33 cellular contexts compared by ENCODE assay signal in the genomic region with DNA sequence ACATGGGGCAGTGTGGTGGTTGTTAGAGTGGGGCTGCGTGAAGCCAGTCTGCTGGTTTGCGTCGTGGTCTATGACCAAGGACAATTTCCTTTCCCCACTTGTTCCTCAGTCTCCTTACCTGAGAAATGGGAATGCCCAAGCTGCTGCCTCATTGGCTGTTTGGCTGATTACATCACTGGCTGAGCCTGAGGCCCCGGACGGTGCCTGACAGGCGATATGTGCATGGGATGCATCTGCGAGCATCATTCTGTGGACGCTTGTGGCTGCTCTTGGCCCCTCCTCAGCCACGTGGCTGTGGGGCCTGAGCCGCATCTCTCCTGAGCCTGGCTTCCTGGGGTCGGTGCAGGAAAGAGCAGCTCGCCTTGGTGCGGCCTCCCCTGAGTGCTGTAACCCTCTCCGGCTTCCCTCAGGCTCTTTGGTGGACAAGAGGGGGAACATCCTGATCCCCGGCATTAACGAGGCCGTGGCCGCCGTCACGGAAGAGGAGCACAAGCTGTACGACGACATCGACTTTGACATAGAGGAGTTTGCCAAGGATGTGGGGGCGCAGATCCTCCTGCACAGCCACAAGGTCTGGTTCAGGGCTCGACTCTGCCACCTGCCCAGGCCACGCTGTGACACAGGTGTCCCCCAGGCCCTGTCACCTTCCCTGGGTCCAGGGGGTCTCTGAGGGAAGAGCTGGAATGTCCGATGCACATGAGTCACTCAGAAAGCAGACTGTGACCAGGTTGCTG. TPM values are rescaled to one million over a fixed set of nuclear protein-coding genes. Genes with fewer than 3 reads are reported as not detected.
DNase-seq lines count a peak whose midpoint lies in the region; ATAC-seq and TF ChIP-seq lines count a peak whose summit lies in the region.
"Had no signal": no experiment of that assay in that cellular context is flagged by ENCODE, and none has a peak within 500 bp of the region (broad histone marks: within the 10 kb centered on the region; RNA-seq: fewer than 3 reads in every experiment).

No MANE protein-coding gene starts in this region.

- H2AFZ ChIP-seq in neural progenitor cell (replicated peaks) (no peak overlapping the region), MM.1S (ENCODE audit: low read length) (no peak overlapping the region)

- ATAC-seq in activated CD8-positive, alpha-beta memory T cell treated with anti-CD3 and anti-CD28 coated beads, Interleukin-2, amount 10 ng/mL, durations not matched to agents 7 days and 5 days: no peak
- ATAC-seq: activated CD4-positive, CD25-positive, alpha-beta regulatory T cell treated with anti-CD3 and anti-CD28 coated beads, Interleukin-2, amount 50 U/mL, for 24 hours; activated naive CD8-positive, alpha-beta T cell treated with anti-CD3 and anti-CD28 coated beads, Interleukin-2, amount 50 U/mL, for 24 hours; left ventricle myocardium superior; naive thymus-derived CD8-positive, alpha-beta T cell; PC-3; SK-N-SH treated with all-trans-retinoic acid at 6 μM for 48 hours; stimulated activated memory B cell treated with anti-CD40 and anti-IgM and Interleukin-4, amounts not matched to agents 10 μg/mL and 1 μg/mL and 100 μg/mL, for 72 hours; T-helper 17 cell had no signal

- H3K27ac Mint-ChIP-seq in activated CD8-positive, alpha-beta memory T cell treated with anti-CD3 and anti-CD28 coated beads, Interleukin-2, amount 10 ng/mL, durations not matched to agents 7 days and 5 days: no peak overlapping the region
- H3K27ac Mint-ChIP-seq in neural progenitor cell: peak overlapping the region; percentile 13
- no peak overlapping the region for H3K27ac Mint-ChIP-seq in type B pancreatic cell
- H3K27ac Mint-ChIP-seq: activated naive CD8-positive, alpha-beta T cell treated with anti-CD3 and anti-CD28 coated beads, Interleukin-2, amount 50 U/mL, for 24 hours; CD4-positive, CD25-positive, alpha-beta regulatory T cell; stimulated activated memory B cell treated with anti-CD40 and anti-IgM and Interleukin-4, amounts not matched to agents 10 μg/mL and 1 μg/mL and 100 μg/mL, for 72 hours; T-helper 17 cell had no signal

- H3K27ac ChIP-seq in coronary artery (no peak overlapping the region), neural progenitor cell (no peak overlapping the region), MM.1S (ENCODE audit: low read length) (no peak overlapping the region)
- H3K27ac ChIP-seq: epithelial cell of prostate, testis, uterus had no signal

- no peaks in the 10 kb centered on the region for H3K36me3 ChIP-seq in neural progenitor cell
- H3K36me3 ChIP-seq in MM.1S (replicated peaks; ENCODE audit: insufficient read depth, low read length): peaks cover 16% of the 10 kb centered on the region
- H3K36me3 ChIP-seq: uterus had no signal

- TF ChIP-seq CTCF in coronary artery (IDR thresholded peaks at IDR 0.05) (no peak), neural progenitor cell (IDR thresholded peaks at IDR 0.05) (no peak), type B pancreatic cell (conservative IDR thresholded peaks at IDR 0.05) (no peak), GM13976 (IDR thresholded peaks at IDR 0.05; ENCODE audit: borderline replicate concordance, control extremely low read depth, extremely low read depth, insufficient read depth, missing control alignments) (no peak), MM.1S (IDR thresholded peaks at IDR 0.05; ENCODE audit: low read length) (no peak)

- H3K4me3 ChIP-seq in coronary artery (no peak overlapping the region), neural progenitor cell (no peak overlapping the region), MM.1S (ENCODE audit: low read length) (no peak overlapping the region)
- H3K4me3 ChIP-seq: HAP-1, testis, uterus had no signal

- H3K4me2 ChIP-seq in neural progenitor cell (no peak overlapping the region), MM.1S (ENCODE audit: low read depth, low read length) (no peak overlapping the region)

- H3K4me1 Mint-ChIP-seq in activated CD8-positive, alpha-beta memory T cell treated with anti-CD3 and anti-CD28 coated beads, Interleukin-2, amount 10 ng/mL, durations not matched to agents 7 days and 5 days: no peaks in the 10 kb centered on the region
- H3K4me1 Mint-ChIP-seq in neural progenitor cell: no peaks in the 10 kb centered on the region
- peaks cover 5% of the 10 kb centered on the region for H3K4me1 Mint-ChIP-seq in type B pancreatic cell (ENCODE audit: unreplicated experiment)
- H3K4me1 Mint-ChIP-seq: activated naive CD8-positive, alpha-beta T cell treated with anti-CD3 and anti-CD28 coated beads, Interleukin-2, amount 50 U/mL, for 24 hours; CD4-positive, CD25-positive, alpha-beta regulatory T cell; stimulated activated memory B cell treated with anti-CD40 and anti-IgM and Interleukin-4, amounts not matched to agents 10 μg/mL and 1 μg/mL and 100 μg/mL, for 72 hours had no signal

- H3K9me2 ChIP-seq in MM.1S (replicated peaks; ENCODE audit: insufficient read depth, low read length): no peaks in the 10 kb centered on the region

- CTCF ChIA-PET in activated CD8-positive, alpha-beta memory T cell treated with anti-CD3 and anti-CD28 coated beads, Interleukin-2, amount 10 ng/mL, durations not matched to agents 7 days and 5 days (lab: Charles Lee): no interaction called here

- H3F3A ChIP-seq in neural progenitor cell (ENCODE audit: low read depth) (no peaks in the 10 kb centered on the region), MM.1S (ENCODE audit: insufficient read depth, low read length) (no peaks in the 10 kb centered on the region)

- H3K4me1 ChIP-seq in neural progenitor cell (no peaks in the 10 kb centered on the region), MM.1S (ENCODE audit: low read length) (no peaks in the 10 kb centered on the region)
- H3K4me1 ChIP-seq: HAP-1, uterus had no signal

- H3K36me3 Mint-ChIP-seq in activated CD8-positive, alpha-beta memory T cell treated with anti-CD3 and anti-CD28 coated beads, Interleukin-2, amount 10 ng/mL, durations not matched to agents 7 days and 5 days: peaks cover 34% of the 10 kb centered on the region
- H3K36me3 Mint-ChIP-seq in neural progenitor cell (peaks cover 38% of the 10 kb centered on the region), type B pancreatic cell (peaks cover 25% of the 10 kb centered on the region)

- H3K27me3 Mint-ChIP-seq in activated CD8-positive, alpha-beta memory T cell treated with anti-CD3 and anti-CD28 coated beads, Interleukin-2, amount 10 ng/mL, durations not matched to agents 7 days and 5 days: no peaks in the 10 kb centered on the region
- H3K27me3 Mint-ChIP-seq in neural progenitor cell (ENCODE audit: insufficient read depth, low read depth) (no peaks in the 10 kb centered on the region), type B pancreatic cell (no peaks in the 10 kb centered on the region)
- H3K27me3 Mint-ChIP-seq: activated naive CD8-positive, alpha-beta T cell treated with anti-CD3 and anti-CD28 coated beads, Interleukin-2, amount 50 U/mL, for 24 hours; CD4-positive, CD25-positive, alpha-beta regulatory T cell; naive thymus-derived CD8-positive, alpha-beta T cell; stimulated activated memory B cell treated with anti-CD40 and anti-IgM and Interleukin-4, amounts not matched to agents 10 μg/mL and 1 μg/mL and 100 μg/mL, for 72 hours; T-helper 17 cell had no signal

- H3K9me3 ChIP-seq in neural progenitor cell (ENCODE audit: low read depth) (no peaks in the 10 kb centered on the region), MM.1S (replicated peaks; ENCODE audit: insufficient read depth, low read length) (no peaks in the 10 kb centered on the region)
- H3K9me3 ChIP-seq: HAP-1, testis, uterus had no signal

- H3K9ac ChIP-seq in neural progenitor cell (no peak overlapping the region), MM.1S (ENCODE audit: low read length) (no peak overlapping the region)

- no peaks in the 10 kb centered on the region for H3K79me2 ChIP-seq in neural progenitor cell (ENCODE audit: low read depth)
- peaks cover 70% of the 10 kb centered on the region for H3K79me2 ChIP-seq in MM.1S (ENCODE audit: low read length)

- peak; percentile 40 for DNase-seq in activated CD8-positive, alpha-beta memory T cell treated with anti-CD3 and anti-CD28 coated beads, Interleukin-2, amount 50 U/mL, for 48 hours
- DNase-seq in activated CD8-positive, alpha-beta memory T cell treated with anti-CD3 and anti-CD28 coated beads, Interleukin-2, amount 10 ng/mL, durations not matched to agents 7 days and 5 days: no peak
- peak; percentile 58 for DNase-seq in coronary artery (ENCODE audit: low spot score)
- DNase-seq in neural progenitor cell (ENCODE audit: low spot score): no peak
- peak; percentile 43 for DNase-seq in type B pancreatic cell (ENCODE audit: extremely low spot score, unreplicated experiment)
- DNase-seq in GM13976 (ENCODE audit: low spot score): no peak
- no peak for DNase-seq in MM.1S
- DNase-seq in NCI-H2196 treated with DMSO at 0.1 percent for 48 hours (lab: John Stamatoyannopoulos, UW; ENCODE audit: unreplicated experiment): no peak
- DNase-seq: activated CD4-positive, alpha-beta T cell treated with anti-CD3 and anti-CD28 coated beads, Interleukin-2, amount 50 U/mL, for 48 hours; activated gamma-delta T cell; activated naive CD8-positive, alpha-beta T cell treated with anti-CD3 and anti-CD28 coated beads, Interleukin-2, amount 50 U/mL, for 24 hours; CD4-positive, CD25-positive, alpha-beta regulatory T cell; cerebellar nuclear complex; left ventricle myocardium superior; naive thymus-derived CD8-positive, alpha-beta T cell; NCI-H1092 treated with DMSO at 0.1 percent for 48 hours; NCI-H187; NCI-H526; NK-92 treated with Interleukin-12 subunit alpha and Interleukin-12 subunit beta, amount 100 ng/mL, for 24 hours; PC-3; retina; stimulated activated CD4-positive, alpha-beta T cell treated with anti-CD3 and anti-CD28 coated beads, Interleukin-4, amount 100 ng/mL, for 1 hour; T-helper 17 cell; testis; uterus had no signal

- in situ Hi-C loops in GM13976 (cut with MboI; ENCODE audit: low sequenced_read_pairs, unreplicated experiment): no loop called here

- no peaks in the 10 kb centered on the region for H4K20me1 ChIP-seq in neural progenitor cell (ENCODE audit: low read depth)
- no peaks in the 10 kb centered on the region for H4K20me1 ChIP-seq in MM.1S (ENCODE audit: insufficient read depth, low read length)

- H3K4me3 Mint-ChIP-seq in activated CD8-positive, alpha-beta memory T cell treated with anti-CD3 and anti-CD28 coated beads, Interleukin-2, amount 10 ng/mL, durations not matched to agents 7 days and 5 days: no peak overlapping the region
- H3K4me3 Mint-ChIP-seq in neural progenitor cell (no peak overlapping the region), type B pancreatic cell (no peak overlapping the region)
- H3K4me3 Mint-ChIP-seq: activated naive CD8-positive, alpha-beta T cell treated with anti-CD3 and anti-CD28 coated beads, Interleukin-2, amount 50 U/mL, for 24 hours; CD4-positive, CD25-positive, alpha-beta regulatory T cell; naive thymus-derived CD8-positive, alpha-beta T cell; stimulated activated memory B cell treated with anti-CD40 and anti-IgM and Interleukin-4, amounts not matched to agents 10 μg/mL and 1 μg/mL and 100 μg/mL, for 72 hours; T-helper 17 cell had no signal

- H3K27me3 ChIP-seq in neural progenitor cell (no peaks in the 10 kb centered on the region), MM.1S (replicated peaks; ENCODE audit: insufficient read depth, low read length) (no peaks in the 10 kb centered on the region)
- H3K27me3 ChIP-seq: testis, uterus had no signal

- H3K9me3 Mint-ChIP-seq in activated CD8-positive, alpha-beta memory T cell treated with anti-CD3 and anti-CD28 coated beads, Interleukin-2, amount 10 ng/mL, durations not matched to agents 7 days and 5 days (ENCODE audit: low read depth): no peaks in the 10 kb centered on the region
- H3K9me3 Mint-ChIP-seq in neural progenitor cell (no peaks in the 10 kb centered on the region), type B pancreatic cell (no peaks in the 10 kb centered on the region)
- H3K9me3 Mint-ChIP-seq: activated naive CD8-positive, alpha-beta T cell treated with anti-CD3 and anti-CD28 coated beads, Interleukin-2, amount 50 U/mL, for 24 hours; CD4-positive, CD25-positive, alpha-beta regulatory T cell; naive thymus-derived CD8-positive, alpha-beta T cell; stimulated activated memory B cell treated with anti-CD40 and anti-IgM and Interleukin-4, amounts not matched to agents 10 μg/mL and 1 μg/mL and 100 μg/mL, for 72 hours had no signal

RNA-seq across cellular contexts. Expression of a gene that starts 17.2 kb away (rescaled TPM):
- total RNA-seq in activated CD8-positive, alpha-beta memory T cell treated with anti-CD3 and anti-CD28 coated beads, Interleukin-2, amount 10 ng/mL, durations not matched to agents 7 days and 5 days: 100 to 1,000 TPM; 141 to 176 TPM
- total RNA-seq in neural progenitor cell (ENCODE audit: low replicate concordance) (56.1 and 69.7 TPM in 2 replicates), type B pancreatic cell (ENCODE audit: low replicate concordance) (197 and 248 TPM in 2 replicates)

RNA-seq across cellular contexts. Expression of a gene that starts 21.0 kb away (rescaled TPM):
- under 1 TPM in 1 of 2 experiments, not detected in 1; 0.28 TPM for total RNA-seq in activated CD8-positive, alpha-beta memory T cell treated with anti-CD3 and anti-CD28 coated beads, Interleukin-2, amount 10 ng/mL, durations not matched to agents 7 days and 5 days
- total RNA-seq in neural progenitor cell (ENCODE audit: low replicate concordance) (not detected in 2 replicates), type B pancreatic cell (ENCODE audit: low replicate concordance) (0.48 and 0.67 TPM in 2 replicates)
- total RNA-seq: A172; glomerular endothelial cell; left ventricle myocardium superior; naive thymus-derived CD8-positive, alpha-beta T cell; omental fat pad; PC-3 had no signal

RNA-seq across cellular contexts. Expression of a gene that starts 56.2 kb away (rescaled TPM):
- total RNA-seq in activated CD8-positive, alpha-beta memory T cell treated with anti-CD3 and anti-CD28 coated beads, Interleukin-2, amount 10 ng/mL, durations not matched to agents 7 days and 5 days: not detected
- 12.9 and 13.7 TPM in 2 replicates for total RNA-seq in neural progenitor cell (ENCODE audit: low replicate concordance)
- 0.26 and 0.36 TPM in 2 replicates for total RNA-seq in type B pancreatic cell (ENCODE audit: low replicate concordance)
- total RNA-seq: A172; CD4-positive, CD25-positive, alpha-beta regulatory T cell; glomerular endothelial cell; PC-3; T-helper 17 cell had no signal

Comparison
In these comparisons a context has a peak if more than half of its experiments do, and no peak if none do; other contexts are left out.
1. DNase-seq: peak in activated CD8-positive, alpha-beta memory T cell treated with anti-CD3 and anti-CD28 coated beads, Interleukin-2, amount 50 U/mL, for 48 hours (single experiment), coronary artery (single experiment) and type B pancreatic cell (single experiment); none in activated CD8-positive, alpha-beta memory T cell treated with anti-CD3 and anti-CD28 coated beads, Interleukin-2, amount 10 ng/mL, durations not matched to agents 7 days and 5 days (single experiment), neural progenitor cell (single experiment), GM13976 (single experiment), MM.1S (single experiment) and NCI-H2196 treated with DMSO at 0.1 percent for 48 hours (single experiment).
2. RNA of a gene that starts 56.2 kb away (total RNA-seq): 12.9 to 13.7 TPM in neural progenitor cell; 0.26 to 0.36 TPM in type B pancreatic cell and not detected in activated CD8-positive, alpha-beta memory T cell treated with anti-CD3 and anti-CD28 coated beads, Interleukin-2, amount 10 ng/mL, durations not matched to agents 7 days and 5 days; every median in the first group is over 10 times any median in the second.